23 cellular contexts compared by ENCODE assay signal in the genomic region with DNA sequence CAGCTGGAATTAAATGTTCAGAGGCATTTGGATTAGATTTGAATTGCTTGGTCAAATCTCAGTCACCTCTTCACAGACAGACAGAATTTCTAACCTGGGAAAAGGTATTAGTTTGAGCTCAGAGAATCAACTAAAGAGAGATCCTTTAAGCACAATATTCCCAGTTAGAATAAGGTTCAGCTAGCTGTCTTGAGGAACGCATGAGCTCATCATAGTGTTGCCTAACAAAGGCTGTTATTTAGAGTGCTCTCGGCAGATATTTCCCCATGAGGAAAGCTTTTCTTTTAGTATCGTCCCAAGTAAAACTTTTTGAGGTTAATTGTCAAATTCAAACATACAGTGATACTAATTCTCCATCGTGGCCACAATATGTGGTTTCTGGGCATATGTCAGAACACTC.
DNase-seq lines count a peak whose midpoint lies in the region; TF ChIP-seq lines count a peak whose summit lies in the region.
"Had no signal": no experiment of that assay in that cellular context is flagged by ENCODE, and none has a peak within 500 bp of the region (broad histone marks: within the 10 kb centered on the region; RNA-seq: fewer than 3 reads in every experiment).

No MANE protein-coding gene starts in this region.

- H3K27me3 Mint-ChIP-seq in activated CD4-positive, alpha-beta T cell treated with anti-CD3 and anti-CD28 coated beads, Interleukin-2, amount 10 ng/mL, durations not matched to agents 7 days and 5 days: no peaks in the 10 kb centered on the region
- H3K27me3 Mint-ChIP-seq: activated CD8-positive, alpha-beta T cell treated with anti-CD3 and anti-CD28 coated beads for 36 hours; T-helper 17 cell had no signal

- no peaks in the 10 kb centered on the region for H3K27me3 ChIP-seq in BE2C
- H3K27me3 ChIP-seq: SJCRH30, uterus had no signal

- H3K27ac Mint-ChIP-seq in activated CD4-positive, alpha-beta T cell treated with anti-CD3 and anti-CD28 coated beads, Interleukin-2, amount 10 ng/mL, durations not matched to agents 7 days and 5 days: no peak overlapping the region
- H3K27ac Mint-ChIP-seq: activated CD8-positive, alpha-beta T cell treated with anti-CD3 and anti-CD28 coated beads for 36 hours; activated T-cell treated with anti-CD3 and anti-CD28 coated beads, Interleukin-2, amount 50 U/mL, for 72 hours; CD4-positive, alpha-beta memory T cell; T-helper 17 cell had no signal

- H3K9me3 ChIP-seq in BE2C: no peaks in the 10 kb centered on the region
- H3K9me3 ChIP-seq: psoas muscle, SJCRH30, uterus had no signal

- no peaks in the 10 kb centered on the region for H3K36me3 Mint-ChIP-seq in activated CD4-positive, alpha-beta T cell treated with anti-CD3 and anti-CD28 coated beads, Interleukin-2, amount 10 ng/mL, durations not matched to agents 7 days and 5 days (ENCODE audit: low read depth)
- H3K36me3 Mint-ChIP-seq: CD4-positive, alpha-beta memory T cell had no signal

- H3K36me3 ChIP-seq in BE2C: no peaks in the 10 kb centered on the region
- H3K36me3 ChIP-seq: SJCRH30, uterus had no signal

- no peak overlapping the region for H3K4me3 Mint-ChIP-seq in activated CD4-positive, alpha-beta T cell treated with anti-CD3 and anti-CD28 coated beads, Interleukin-2, amount 10 ng/mL, durations not matched to agents 7 days and 5 days
- H3K4me3 Mint-ChIP-seq: activated CD8-positive, alpha-beta T cell treated with anti-CD3 and anti-CD28 coated beads for 36 hours; activated T-cell treated with anti-CD3 and anti-CD28 coated beads, Interleukin-2, amount 50 U/mL, for 72 hours; CD4-positive, alpha-beta memory T cell; neural crest cell; T-helper 17 cell had no signal

- no peaks in the 10 kb centered on the region for H3K4me1 ChIP-seq in BE2C
- H3K4me1 ChIP-seq: SJCRH30, uterus had no signal

- CTCF ChIA-PET in activated CD4-positive, alpha-beta T cell treated with anti-CD3 and anti-CD28 coated beads, Interleukin-2, amount 10 ng/mL, durations not matched to agents 7 days and 5 days (lab: Charles Lee): no interaction called here

- H3K4me1 Mint-ChIP-seq in activated CD4-positive, alpha-beta T cell treated with anti-CD3 and anti-CD28 coated beads, Interleukin-2, amount 10 ng/mL, durations not matched to agents 7 days and 5 days: no peaks in the 10 kb centered on the region
- H3K4me1 Mint-ChIP-seq: CD4-positive, alpha-beta memory T cell; T-helper 17 cell had no signal

- peak overlapping the region in 1 of 2 donors; percentile 35 for H3K27ac ChIP-seq in coronary artery
- H3K27ac ChIP-seq: psoas muscle, SJCRH30, uterus had no signal

- POLR2A ChIA-PET in activated CD4-positive, alpha-beta T cell treated with anti-CD3 and anti-CD28 coated beads, Interleukin-2, amount 10 ng/mL, durations not matched to agents 7 days and 5 days (lab: Charles Lee): no interaction called here

- no peaks in the 10 kb centered on the region for H3K9me3 Mint-ChIP-seq in activated CD4-positive, alpha-beta T cell treated with anti-CD3 and anti-CD28 coated beads, Interleukin-2, amount 10 ng/mL, durations not matched to agents 7 days and 5 days
- H3K9me3 Mint-ChIP-seq: activated CD8-positive, alpha-beta T cell treated with anti-CD3 and anti-CD28 coated beads for 36 hours had no signal

- TF ChIP-seq CTCF in coronary artery (IDR thresholded peaks at IDR 0.05): no peak
- TF ChIP-seq CTCF in BE2C (IDR thresholded peaks at IDR 0.05; ENCODE audit: low read depth, low read length): no peak

- DNase-seq in AG20443 (ENCODE audit: low spot score) (peak; percentile 47), MV-4-11 (lab: John Stamatoyannopoulos, UW) (peak; percentile 68), fibroblast of peridontal ligament (ENCODE audit: extremely low read depth) (peak; percentile 65), myocyte (ENCODE audit: low read depth) (peak; percentile 18), coronary artery (ENCODE audit: low spot score) (no peak), BE2C (no peak)
- DNase-seq in activated CD4-positive, alpha-beta T cell treated with anti-CD3 and anti-CD28 coated beads, Interleukin-2, amount 10 ng/mL, durations not matched to agents 7 days and 5 days: no peak
- no peak for DNase-seq in activated CD4-positive, alpha-beta T cell treated with anti-CD3 and anti-CD28 coated beads for 1 hour
- DNase-seq: ACHN; activated CD8-positive, alpha-beta T cell treated with anti-CD3 and anti-CD28 coated beads for 36 hours; activated naive CD4-positive, alpha-beta T cell treated with anti-CD3 and anti-CD28 coated beads, Interleukin-2, amount 50 U/mL, for 16 hours; activated T-cell treated with anti-CD3 and anti-CD28 coated beads, Interleukin-2, amount 50 U/mL, for 72 hours; CD4-positive, alpha-beta memory T cell; DMS79 treated with DMSO at 0.1 percent for 48 hours; NCI-H1092 treated with DMSO at 0.1 percent for 48 hours; NCI-H2081 treated with DMSO at 0.1 percent for 48 hours; NCI-H510A treated with DMSO at 0.1 percent for 48 hours; SJCRH30; stimulated activated CD4-positive, alpha-beta T cell treated with anti-CD3 and anti-CD28 coated beads, Interleukin-12 subunit alpha, Interleukin-12 subunit beta, amount 100 ng/mL, for 4 hours; T-helper 17 cell; uterus had no signal

- no peak overlapping the region for H3K4me3 ChIP-seq in coronary artery
- no peak overlapping the region for H3K4me3 ChIP-seq in BE2C (ENCODE audit: low read depth, low read length)
- H3K4me3 ChIP-seq: psoas muscle, SJCRH30, uterus had no signal

Comparison
In these comparisons a context has a peak if more than half of its experiments do, and no peak if none do; other contexts are left out.
1. DNase-seq: peak in AG20443 (single experiment), MV-4-11 (single experiment), fibroblast of peridontal ligament (single experiment) and myocyte (single experiment); none in activated CD4-positive, alpha-beta T cell treated with anti-CD3 and anti-CD28 coated beads, Interleukin-2, amount 10 ng/mL, durations not matched to agents 7 days and 5 days (single experiment), coronary artery (single experiment), activated CD4-positive, alpha-beta T cell treated with anti-CD3 and anti-CD28 coated beads for 1 hour (single experiment) and BE2C (single experiment).